Comparison of ENCODE assay signal across 1 cellular context in genomic region chr3:130746296-130747039, GRCh38.
TF ChIP-seq lines count a peak whose summit lies in the region.

Gene PIK3R4, minus strand, starts transcription at chr3:130746829. Its CDS starts 1,611 bp downstream, at chr3:130745218.

TF ChIP-seq in K562, 482 proteins besides CTCF, POLR2A, EP300 and RAD21 (continued from another document and continues in another):
- TF ChIP-seq, protein P1, sequence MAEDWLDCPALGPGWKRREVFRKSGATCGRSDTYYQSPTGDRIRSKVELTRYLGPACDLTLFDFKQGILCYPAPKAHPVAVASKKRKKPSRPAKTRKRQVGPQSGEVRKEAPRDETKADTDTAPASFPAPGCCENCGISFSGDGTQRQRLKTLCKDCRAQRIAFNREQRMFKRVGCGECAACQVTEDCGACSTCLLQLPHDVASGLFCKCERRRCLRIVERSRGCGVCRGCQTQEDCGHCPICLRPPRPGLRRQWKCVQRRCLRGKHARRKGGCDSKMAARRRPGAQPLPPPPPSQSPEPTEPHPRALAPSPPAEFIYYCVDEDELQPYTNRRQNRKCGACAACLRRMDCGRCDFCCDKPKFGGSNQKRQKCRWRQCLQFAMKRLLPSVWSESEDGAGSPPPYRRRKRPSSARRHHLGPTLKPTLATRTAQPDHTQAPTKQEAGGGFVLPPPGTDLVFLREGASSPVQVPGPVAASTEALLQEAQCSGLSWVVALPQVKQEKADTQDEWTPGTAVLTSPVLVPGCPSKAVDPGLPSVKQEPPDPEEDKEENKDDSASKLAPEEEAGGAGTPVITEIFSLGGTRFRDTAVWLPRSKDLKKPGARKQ (CRISPR knock-in tag; IDR thresholded peaks at IDR 0.05) = no peak
- no peak for TF ChIP-seq ZSCAN32 (CRISPR knock-in tag; IDR thresholded peaks at IDR 0.05)
- TF ChIP-seq XRCC4 (IDR thresholded peaks at IDR 0.05; ENCODE audit: extremely low read depth, insufficient read depth, insufficient read length) = no peak
- peak; percentile 77; the same call in 1 of the 2 replicates for TF ChIP-seq PHF8 (IDR thresholded peaks at IDR 0.05; ENCODE audit: borderline replicate concordance, low read length)
- TF ChIP-seq, protein P2, sequence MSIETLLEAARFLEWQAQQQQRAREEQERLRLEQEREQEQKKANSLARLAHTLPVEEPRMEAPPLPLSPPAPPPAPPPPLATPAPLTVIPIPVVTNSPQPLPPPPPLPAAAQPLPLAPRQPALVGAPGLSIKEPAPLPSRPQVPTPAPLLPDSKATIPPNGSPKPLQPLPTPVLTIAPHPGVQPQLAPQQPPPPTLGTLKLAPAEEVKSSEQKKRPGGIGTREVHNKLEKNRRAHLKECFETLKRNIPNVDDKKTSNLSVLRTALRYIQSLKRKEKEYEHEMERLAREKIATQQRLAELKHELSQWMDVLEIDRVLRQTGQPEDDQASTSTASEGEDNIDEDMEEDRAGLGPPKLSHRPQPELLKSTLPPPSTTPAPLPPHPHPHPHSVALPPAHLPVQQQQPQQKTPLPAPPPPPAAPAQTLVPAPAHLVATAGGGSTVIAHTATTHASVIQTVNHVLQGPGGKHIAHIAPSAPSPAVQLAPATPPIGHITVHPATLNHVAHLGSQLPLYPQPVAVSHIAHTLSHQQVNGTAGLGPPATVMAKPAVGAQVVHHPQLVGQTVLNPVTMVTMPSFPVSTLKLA (conservative IDR thresholded peaks at IDR 0.05) = peak; percentile 24 to 68; a peak in 2 of 4 replicates
- no peak for TF ChIP-seq PURB (CRISPR knock-in tag; IDR thresholded peaks at IDR 0.05; ENCODE audit: low read depth)
- TF ChIP-seq JUND (IDR thresholded peaks at IDR 0.05; ENCODE audit: borderline replicate concordance, low read depth, low read length) = peak; percentile 54; the same call in 1 of the 2 replicates
- TF ChIP-seq JUND (tag; IDR thresholded peaks at IDR 0.05; ENCODE audit: borderline replicate concordance, low read depth, low read length) = no peak
- peak; percentile 87 for TF ChIP-seq ZBTB12 (CRISPR knock-in tag; IDR thresholded peaks at IDR 0.05)
- peak; percentile 62; the same call in 1 of the 2 replicates for TF ChIP-seq MXI1 (IDR thresholded peaks at IDR 0.05; ENCODE audit: low read depth, low read length)
- TF ChIP-seq, protein P3, sequence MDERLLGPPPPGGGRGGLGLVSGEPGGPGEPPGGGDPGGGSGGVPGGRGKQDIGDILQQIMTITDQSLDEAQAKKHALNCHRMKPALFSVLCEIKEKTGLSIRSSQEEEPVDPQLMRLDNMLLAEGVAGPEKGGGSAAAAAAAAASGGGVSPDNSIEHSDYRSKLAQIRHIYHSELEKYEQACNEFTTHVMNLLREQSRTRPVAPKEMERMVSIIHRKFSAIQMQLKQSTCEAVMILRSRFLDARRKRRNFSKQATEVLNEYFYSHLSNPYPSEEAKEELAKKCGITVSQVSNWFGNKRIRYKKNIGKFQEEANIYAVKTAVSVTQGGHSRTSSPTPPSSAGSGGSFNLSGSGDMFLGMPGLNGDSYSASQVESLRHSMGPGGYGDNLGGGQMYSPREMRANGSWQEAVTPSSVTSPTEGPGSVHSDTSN (CRISPR knock-in tag; IDR thresholded peaks at IDR 0.05; ENCODE audit: low read depth) = no peak
- TF ChIP-seq, protein P3 (tag; conservative IDR thresholded peaks at IDR 0.05; ENCODE audit: low read depth) = no peak
- TF ChIP-seq MTA1 (IDR thresholded peaks at IDR 0.05; ENCODE audit: borderline replicate concordance) = peak; percentile 95
- peak; percentile 69 for TF ChIP-seq KDM5B (IDR thresholded peaks at IDR 0.05; ENCODE audit: insufficient replicate concordance, low read depth, low read length)
- TF ChIP-seq NBN (IDR thresholded peaks at IDR 0.05; ENCODE audit: low read depth) = peak; percentile 36; the same call in 1 of the 2 replicates
- peak; percentile 72 for TF ChIP-seq CTBP1 (IDR thresholded peaks at IDR 0.05; ENCODE audit: borderline replicate concordance)
- no peak for TF ChIP-seq ZBTB2 (IDR thresholded peaks at IDR 0.05)
- peak; percentile 48; the same call in 1 of the 2 replicates for TF ChIP-seq ATF7 (IDR thresholded peaks at IDR 0.05)
- TF ChIP-seq CEBPG (CRISPR knock-in tag; IDR thresholded peaks at IDR 0.05) = no peak
- TF ChIP-seq CEBPG (tag; conservative IDR thresholded peaks at IDR 0.05 in 1 of 2, IDR thresholded peaks at IDR 0.05 in 1 of 2) = no peak
- peak; percentile 5; the same call in 1 of the 2 replicates for TF ChIP-seq PML (IDR thresholded peaks at IDR 0.05; ENCODE audit: low read length)
- TF ChIP-seq SNRNP70 (optimal IDR thresholded peaks at IDR 0.05; ENCODE audit: low read depth, low read length) = no peak
- TF ChIP-seq RCOR1 (IDR thresholded peaks at IDR 0.05; ENCODE audit: borderline replicate concordance in 1 of 2, low read depth in 2 of 2, low read length in 2 of 2) = peak in 1 of 2 experiments; percentile 76; a peak in 2 of 4 replicates
- no peak for TF ChIP-seq NFYB (IDR thresholded peaks at IDR 0.05; ENCODE audit: extremely low read depth, insufficient read length)
- no peak for TF ChIP-seq ZNF507 (tag; conservative IDR thresholded peaks at IDR 0.05)
- 0 out of 2 replicates have a peak, but pooled peaks have one; percentile 26 for TF ChIP-seq EP400 (IDR thresholded peaks at IDR 0.05)
- TF ChIP-seq NCOA6 (IDR thresholded peaks at IDR 0.05) = no peak
- TF ChIP-seq RBFOX2 (IDR thresholded peaks at IDR 0.05; ENCODE audit: low read depth, low read length) = peak; percentile 74
- TF ChIP-seq TBP (optimal IDR thresholded peaks at IDR 0.05; ENCODE audit: low read depth, low read length) = peak; percentile 65
- TF ChIP-seq HCFC1 (IDR thresholded peaks at IDR 0.05; ENCODE audit: low read depth, low read length) = peak; percentile 63
- peak; percentile 90 for TF ChIP-seq SIN3B (IDR thresholded peaks at IDR 0.05; ENCODE audit: low read depth)
- TF ChIP-seq HMG20B (CRISPR knock-in tag; IDR thresholded peaks at IDR 0.05) = no peak
- no peak for TF ChIP-seq MCM7 (IDR thresholded peaks at IDR 0.05)
- TF ChIP-seq, protein P4, sequence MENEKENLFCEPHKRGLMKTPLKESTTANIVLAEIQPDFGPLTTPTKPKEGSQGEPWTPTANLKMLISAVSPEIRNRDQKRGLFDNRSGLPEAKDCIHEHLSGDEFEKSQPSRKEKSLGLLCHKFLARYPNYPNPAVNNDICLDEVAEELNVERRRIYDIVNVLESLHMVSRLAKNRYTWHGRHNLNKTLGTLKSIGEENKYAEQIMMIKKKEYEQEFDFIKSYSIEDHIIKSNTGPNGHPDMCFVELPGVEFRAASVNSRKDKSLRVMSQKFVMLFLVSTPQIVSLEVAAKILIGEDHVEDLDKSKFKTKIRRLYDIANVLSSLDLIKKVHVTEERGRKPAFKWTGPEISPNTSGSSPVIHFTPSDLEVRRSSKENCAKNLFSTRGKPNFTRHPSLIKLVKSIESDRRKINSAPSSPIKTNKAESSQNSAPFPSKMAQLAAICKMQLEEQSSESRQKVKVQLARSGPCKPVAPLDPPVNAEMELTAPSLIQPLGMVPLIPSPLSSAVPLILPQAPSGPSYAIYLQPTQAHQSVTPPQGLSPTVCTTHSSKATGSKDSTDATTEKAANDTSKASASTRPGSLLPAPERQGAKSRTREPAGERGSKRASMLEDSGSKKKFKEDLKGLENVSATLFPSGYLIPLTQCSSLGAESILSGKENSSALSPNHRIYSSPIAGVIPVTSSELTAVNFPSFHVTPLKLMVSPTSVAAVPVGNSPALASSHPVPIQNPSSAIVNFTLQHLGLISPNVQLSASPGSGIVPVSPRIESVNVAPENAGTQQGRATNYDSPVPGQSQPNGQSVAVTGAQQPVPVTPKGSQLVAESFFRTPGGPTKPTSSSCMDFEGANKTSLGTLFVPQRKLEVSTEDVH (IDR thresholded peaks at IDR 0.05; ENCODE audit: low read depth, partially characterized antibody) = peak; percentile 99
- TF ChIP-seq MCM2 (IDR thresholded peaks at IDR 0.05; ENCODE audit: low read depth) = no peak
- TF ChIP-seq ZNF146 (CRISPR knock-in tag; IDR thresholded peaks at IDR 0.05; ENCODE audit: unreplicated experiment) = no peak
- peak; percentile 79 for TF ChIP-seq POLR2AphosphoS5 (IDR thresholded peaks at IDR 0.05; ENCODE audit: control insufficient read depth, insufficient read depth, low read depth, low read length)
- TF ChIP-seq, protein P5, sequence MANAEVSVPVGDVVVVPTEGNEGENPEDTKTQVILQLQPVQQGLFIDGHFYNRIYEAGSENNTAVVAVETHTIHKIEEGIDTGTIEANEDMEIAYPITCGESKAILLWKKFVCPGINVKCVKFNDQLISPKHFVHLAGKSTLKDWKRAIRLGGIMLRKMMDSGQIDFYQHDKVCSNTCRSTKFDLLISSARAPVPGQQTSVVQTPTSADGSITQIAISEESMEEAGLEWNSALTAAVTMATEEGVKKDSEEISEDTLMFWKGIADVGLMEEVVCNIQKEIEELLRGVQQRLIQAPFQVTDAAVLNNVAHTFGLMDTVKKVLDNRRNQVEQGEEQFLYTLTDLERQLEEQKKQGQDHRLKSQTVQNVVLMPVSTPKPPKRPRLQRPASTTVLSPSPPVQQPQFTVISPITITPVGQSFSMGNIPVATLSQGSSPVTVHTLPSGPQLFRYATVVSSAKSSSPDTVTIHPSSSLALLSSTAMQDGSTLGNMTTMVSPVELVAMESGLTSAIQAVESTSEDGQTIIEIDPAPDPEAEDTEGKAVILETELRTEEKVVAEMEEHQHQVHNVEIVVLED (CRISPR knock-in tag; IDR thresholded peaks at IDR 0.05) = no peak
- TF ChIP-seq, protein P6, sequence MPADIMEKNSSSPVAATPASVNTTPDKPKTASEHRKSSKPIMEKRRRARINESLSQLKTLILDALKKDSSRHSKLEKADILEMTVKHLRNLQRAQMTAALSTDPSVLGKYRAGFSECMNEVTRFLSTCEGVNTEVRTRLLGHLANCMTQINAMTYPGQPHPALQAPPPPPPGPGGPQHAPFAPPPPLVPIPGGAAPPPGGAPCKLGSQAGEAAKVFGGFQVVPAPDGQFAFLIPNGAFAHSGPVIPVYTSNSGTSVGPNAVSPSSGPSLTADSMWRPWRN (IDR thresholded peaks at IDR 0.05; ENCODE audit: low read depth) = no peak
- TF ChIP-seq GABPA (tag; conservative IDR thresholded peaks at IDR 0.05; ENCODE audit: low read depth) = peak; percentile 95
- 0 out of 2 replicates have a peak, but pooled peaks have one; percentile 14 for TF ChIP-seq DIDO1 (tag; IDR thresholded peaks at IDR 0.05; ENCODE audit: low read depth)
- 0 out of 2 replicates have a peak, but pooled peaks have one; percentile 25 for TF ChIP-seq ZNF263 (CRISPR knock-in tag; IDR thresholded peaks at IDR 0.05; ENCODE audit: borderline replicate concordance)
- TF ChIP-seq LCOR (CRISPR knock-in tag; IDR thresholded peaks at IDR 0.05) = peak; percentile 22; the same call in 1 of the 2 replicates
- peak; percentile 37; the same call in 1 of the 2 replicates for TF ChIP-seq VEZF1 (CRISPR knock-in tag; IDR thresholded peaks at IDR 0.05)
- TF ChIP-seq, protein P7, sequence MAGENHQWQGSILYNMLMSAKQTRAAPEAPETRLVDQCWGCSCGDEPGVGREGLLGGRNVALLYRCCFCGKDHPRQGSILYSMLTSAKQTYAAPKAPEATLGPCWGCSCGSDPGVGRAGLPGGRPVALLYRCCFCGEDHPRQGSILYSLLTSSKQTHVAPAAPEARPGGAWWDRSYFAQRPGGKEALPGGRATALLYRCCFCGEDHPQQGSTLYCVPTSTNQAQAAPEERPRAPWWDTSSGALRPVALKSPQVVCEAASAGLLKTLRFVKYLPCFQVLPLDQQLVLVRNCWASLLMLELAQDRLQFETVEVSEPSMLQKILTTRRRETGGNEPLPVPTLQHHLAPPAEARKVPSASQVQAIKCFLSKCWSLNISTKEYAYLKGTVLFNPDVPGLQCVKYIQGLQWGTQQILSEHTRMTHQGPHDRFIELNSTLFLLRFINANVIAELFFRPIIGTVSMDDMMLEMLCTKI (IDR thresholded peaks at IDR 0.05; ENCODE audit: partially characterized antibody) = no peak
- TF ChIP-seq RBBP5 (IDR thresholded peaks at IDR 0.05; ENCODE audit: borderline replicate concordance, insufficient read depth, low read length, poor library complexity, severe bottlenecking) = peak; percentile 60
